ENCODE assay signal across 2 cellular contexts in the genomic region with DNA sequence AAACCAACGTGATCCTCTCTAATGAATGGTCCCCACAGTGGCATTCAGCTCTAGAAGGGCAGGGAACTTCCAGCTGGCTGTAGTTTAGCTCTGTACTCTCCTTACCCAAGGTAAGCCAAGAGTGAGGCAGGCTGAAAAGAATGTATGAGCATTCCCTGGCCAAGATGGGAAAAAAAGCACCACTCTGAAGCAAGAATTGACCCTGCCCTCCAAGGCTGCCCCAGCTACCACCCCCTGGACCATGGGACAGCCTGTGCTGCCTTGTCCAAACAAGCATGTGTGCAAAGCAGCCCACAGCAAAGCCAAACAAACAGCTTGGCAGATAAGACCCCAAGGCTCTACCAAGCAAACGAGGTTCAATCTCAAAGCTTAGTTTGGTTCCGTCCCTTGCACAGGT.
TF ChIP-seq lines count a peak whose summit lies in the region.

No MANE protein-coding gene starts in this region.

TF ChIP-seq in SK-N-SH treated with all-trans-retinoic acid at 6 μM for 48 hours, 23 proteins besides CTCF, POLR2A, EP300 and RAD21 (continued from another document):
- no peak for TF ChIP-seq ZNF565 (CRISPR knock-in tag; conservative IDR thresholded peaks at IDR 0.05; ENCODE audit: low read depth)
- no peak for TF ChIP-seq TCF4 (CRISPR knock-in tag; IDR thresholded peaks at IDR 0.05; ENCODE audit: borderline replicate concordance)
- no peak for TF ChIP-seq ARNTL (CRISPR knock-in tag; IDR thresholded peaks at IDR 0.05; ENCODE audit: borderline replicate concordance, low read depth)
- no peak for TF ChIP-seq ISL1 (CRISPR knock-in tag; IDR thresholded peaks at IDR 0.05)
- TF ChIP-seq CSDC2 (CRISPR knock-in tag; IDR thresholded peaks at IDR 0.05), result no peak
- TF ChIP-seq SNAI2 (CRISPR knock-in tag; IDR thresholded peaks at IDR 0.05), result no peak
- no peak for TF ChIP-seq ZFP30 (CRISPR knock-in tag; IDR thresholded peaks at IDR 0.05)

TF ChIP-seq in SK-N-SH, 30 proteins besides CTCF, POLR2A, EP300 and RAD21 (continued from another document):
- TF ChIP-seq, protein P1, sequence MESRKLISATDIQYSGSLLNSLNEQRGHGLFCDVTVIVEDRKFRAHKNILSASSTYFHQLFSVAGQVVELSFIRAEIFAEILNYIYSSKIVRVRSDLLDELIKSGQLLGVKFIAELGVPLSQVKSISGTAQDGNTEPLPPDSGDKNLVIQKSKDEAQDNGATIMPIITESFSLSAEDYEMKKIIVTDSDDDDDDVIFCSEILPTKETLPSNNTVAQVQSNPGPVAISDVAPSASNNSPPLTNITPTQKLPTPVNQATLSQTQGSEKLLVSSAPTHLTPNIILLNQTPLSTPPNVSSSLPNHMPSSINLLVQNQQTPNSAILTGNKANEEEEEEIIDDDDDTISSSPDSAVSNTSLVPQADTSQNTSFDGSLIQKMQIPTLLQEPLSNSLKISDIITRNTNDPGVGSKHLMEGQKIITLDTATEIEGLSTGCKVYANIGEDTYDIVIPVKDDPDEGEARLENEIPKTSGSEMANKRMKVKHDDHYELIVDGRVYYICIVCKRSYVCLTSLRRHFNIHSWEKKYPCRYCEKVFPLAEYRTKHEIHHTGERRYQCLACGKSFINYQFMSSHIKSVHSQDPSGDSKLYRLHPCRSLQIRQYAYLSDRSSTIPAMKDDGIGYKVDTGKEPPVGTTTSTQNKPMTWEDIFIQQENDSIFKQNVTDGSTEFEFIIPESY (IDR thresholded peaks at IDR 0.05; ENCODE audit: borderline replicate concordance, low read depth), result no peak
